Comparison of ENCODE assay signal across 20 cellular contexts in the genomic region with DNA sequence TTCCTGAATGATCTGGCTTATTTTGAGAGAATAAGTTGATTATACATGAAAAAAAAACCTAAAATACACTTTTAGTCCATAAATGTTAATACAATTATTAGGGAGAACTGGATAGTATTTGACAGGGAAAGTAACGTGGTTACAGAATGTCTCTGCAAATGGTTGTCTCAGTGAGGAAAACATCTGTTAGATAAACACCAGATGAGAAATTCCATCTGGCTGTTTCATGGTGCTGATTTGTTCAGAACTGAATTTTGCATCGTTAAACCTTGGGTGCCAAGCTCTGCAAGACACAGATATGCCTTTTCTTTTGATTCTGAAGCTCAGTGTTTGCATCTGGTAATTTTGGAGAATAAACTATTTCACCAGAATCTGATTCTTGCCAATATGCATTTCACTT.
DNase-seq lines count a peak whose midpoint lies in the region; TF ChIP-seq lines count a peak whose summit lies in the region.
"Had no signal": no experiment of that assay in that cellular context is flagged by ENCODE, and none has a peak within 500 bp of the region (broad histone marks: within the 10 kb centered on the region; RNA-seq: fewer than 3 reads in every experiment).

No MANE protein-coding gene starts in this region.

- peaks cover 25% of the 10 kb centered on the region for H3K4me1 Mint-ChIP-seq in glutamatergic neuron (ENCODE audit: low read depth, unreplicated experiment)
- H3K4me1 Mint-ChIP-seq: activated B cell treated with CpG ODN at 0.5 μM for 24 hours; activated T-helper 17 cell treated with anti-CD3 and anti-CD28 coated beads, Interleukin-2, amount 50 U/mL, for 72 hours; memory B cell had no signal

- intact Hi-C loops in breast epithelium (cut with DNase I; ENCODE audit: low total_unique reads): no loop called here

- H3K27me3 ChIP-seq in breast epithelium: no peaks in the 10 kb centered on the region
- H3K27me3 ChIP-seq: adrenal gland, gastroesophageal sphincter, transverse colon had no signal

- H3K9me3 ChIP-seq in breast epithelium: no peaks in the 10 kb centered on the region
- H3K9me3 ChIP-seq: adrenal gland, transverse colon had no signal

- no peaks in the 10 kb centered on the region for H3K9me3 Mint-ChIP-seq in glutamatergic neuron (ENCODE audit: unreplicated experiment)
- H3K9me3 Mint-ChIP-seq: activated B cell treated with CpG ODN at 0.5 μM for 24 hours; activated T-helper 17 cell treated with anti-CD3 and anti-CD28 coated beads, Interleukin-2, amount 50 U/mL, for 72 hours; endodermal cell; memory B cell; nephron had no signal

- H3K36me3 Mint-ChIP-seq in glutamatergic neuron (ENCODE audit: unreplicated experiment): no peaks in the 10 kb centered on the region
- H3K36me3 Mint-ChIP-seq: memory B cell had no signal

- H3K4me1 ChIP-seq in breast epithelium: no peaks in the 10 kb centered on the region
- H3K4me1 ChIP-seq: adrenal gland, gastroesophageal sphincter, HAP-1, transverse colon had no signal

- H3K36me3 ChIP-seq in breast epithelium: no peaks in the 10 kb centered on the region
- H3K36me3 ChIP-seq: adrenal gland, gastroesophageal sphincter, HAP-1, transverse colon had no signal

- no peak overlapping the region for H3K4me3 ChIP-seq in breast epithelium
- H3K4me3 ChIP-seq: adrenal gland, gastroesophageal sphincter, HAP-1, transverse colon had no signal

- TF ChIP-seq CTCF in glutamatergic neuron (IDR thresholded peaks at IDR 0.05; ENCODE audit: partially characterized antibody, unreplicated experiment): no peak
- TF ChIP-seq CTCF in breast epithelium (IDR thresholded peaks at IDR 0.05): no peak
- no peak for TF ChIP-seq CTCF in GM10266 (IDR thresholded peaks at IDR 0.05; ENCODE audit: control insufficient read depth, insufficient read depth, low read depth, missing control alignments)

- no peak overlapping the region for H3K4me3 Mint-ChIP-seq in glutamatergic neuron (ENCODE audit: unreplicated experiment)
- H3K4me3 Mint-ChIP-seq: activated B cell treated with CpG ODN at 0.5 μM for 24 hours; activated T-helper 17 cell treated with anti-CD3 and anti-CD28 coated beads, Interleukin-2, amount 50 U/mL, for 72 hours; endodermal cell; memory B cell; nephron had no signal

- peak overlapping the region; percentile 72 for H3K27ac Mint-ChIP-seq in glutamatergic neuron (ENCODE audit: unreplicated experiment)
- H3K27ac Mint-ChIP-seq: activated B cell treated with CpG ODN at 0.5 μM for 24 hours; activated T-helper 17 cell treated with anti-CD3 and anti-CD28 coated beads, Interleukin-2, amount 50 U/mL, for 72 hours; endodermal cell; memory B cell; nephron had no signal

- H3K27ac ChIP-seq in breast epithelium: no peak overlapping the region
- H3K27ac ChIP-seq: adrenal gland, C4-2B, gastroesophageal sphincter, transverse colon had no signal

- no peaks in the 10 kb centered on the region for H3K27me3 Mint-ChIP-seq in glutamatergic neuron (ENCODE audit: unreplicated experiment)
- H3K27me3 Mint-ChIP-seq: activated B cell treated with CpG ODN at 0.5 μM for 24 hours; activated T-helper 17 cell treated with anti-CD3 and anti-CD28 coated beads, Interleukin-2, amount 50 U/mL, for 72 hours had no signal

- no peak for TF ChIP-seq POLR2A in breast epithelium (IDR thresholded peaks at IDR 0.05)

- DNase-seq in HT1080 (ENCODE audit: low read depth): peak; percentile 11
- DNase-seq in amniotic epithelial cell (ENCODE audit: low read depth): peak; percentile 81
- no peak for DNase-seq in glutamatergic neuron
- DNase-seq in cerebellum (ENCODE audit: low spot score): no peak
- DNase-seq in SKM-1 (lab: John Stamatoyannopoulos, UW; ENCODE audit: unreplicated experiment): no peak
- DNase-seq in breast epithelium (ENCODE audit: low spot score in 2 of 2): no peak
- no peak for DNase-seq in GM10266 (ENCODE audit: extremely low spot score)
- DNase-seq: activated B cell treated with CpG ODN at 0.5 μM for 24 hours; adrenal gland; endodermal cell; NCI-H1417 treated with DMSO at 0.1 percent for 48 hours; Right ventricle myocardium superior; stimulated activated naive CD4-positive, alpha-beta T cell; transverse colon had no signal

Comparison
In these comparisons a context has a peak if more than half of its experiments do, and no peak if none do; other contexts are left out.
1. DNase-seq: peak in HT1080 (single experiment) and amniotic epithelial cell (single experiment); none in glutamatergic neuron (single experiment), cerebellum (single experiment), SKM-1 (single experiment), breast epithelium (0 of 2) and GM10266 (single experiment).